ENCODE assay signal across 22 cellular contexts in genomic region chr4:4559596-4559995, GRCh38. TPM values are rescaled to one million over a fixed set of nuclear protein-coding genes. Genes with fewer than 3 reads are reported as not detected.
DNase-seq lines count a peak whose midpoint lies in the region; ATAC-seq, FAIRE-seq and TF ChIP-seq lines count a peak whose summit lies in the region.
"Had no signal": no experiment of that assay in that cellular context is flagged by ENCODE, and none has a peak within 500 bp of the region (broad histone marks: within the 10 kb centered on the region; RNA-seq: fewer than 3 reads in every experiment).

No MANE protein-coding gene starts in this region.

- 63% methylated on average over 6 of the region's 6 CpGs for WGBS in GM23248 (ENCODE audit: low coverage in 1 of 2, low lambda C conversion rate in 2 of 2, missing lambda C conversion rate in 2 of 2), 2 experiments

- H3K9me3 Mint-ChIP-seq in astrocyte (ENCODE audit: unreplicated experiment): peaks cover 4% of the 10 kb centered on the region
- H3K9me3 Mint-ChIP-seq: activated T-helper 2 cell treated with anti-CD3 and anti-CD28 coated beads, Interferon-gamma antibody, Interleukin-2, Interleukin-4, amounts not matched to agents 10 μg/mL and 5 μg/mL and 100 μg/mL, durations not matched to agents 14 hours and 24 hours and 36 hours; CD8-positive, alpha-beta T cell; nephron progenitor cell; T-cell had no signal

- no peaks in the 10 kb centered on the region for H3K36me3 ChIP-seq in GM23248 (ENCODE audit: low read depth)
- H3K36me3 ChIP-seq in astrocyte (ENCODE audit: insufficient read depth, low read length): no peaks in the 10 kb centered on the region
- H3K36me3 ChIP-seq: Peyer's patch, SJCRH30 had no signal

- H3K9me3 ChIP-seq in GM23248 (ENCODE audit: low read depth) (no peaks in the 10 kb centered on the region), astrocyte (ENCODE audit: insufficient read depth, low read depth, low read length) (no peaks in the 10 kb centered on the region)
- H3K9me3 ChIP-seq: Peyer's patch, SJCRH30 had no signal

- no peak overlapping the region for H3K4me3 Mint-ChIP-seq in astrocyte (ENCODE audit: unreplicated experiment)
- H3K4me3 Mint-ChIP-seq: CD8-positive, alpha-beta T cell; mesothelial cell of epicardium; nephron progenitor cell; T-cell had no signal

- H3K4me3 ChIP-seq in AG10803 (ENCODE audit: low read length): no peak overlapping the region
- no peak overlapping the region for H3K4me3 ChIP-seq in GM23248
- H3K4me3 ChIP-seq in astrocyte (ENCODE audit: insufficient read depth, low read depth, low read length): no peak overlapping the region
- H3K4me3 ChIP-seq: Peyer's patch, SJCRH30 had no signal

- H3K4me1 ChIP-seq in GM23248 (ENCODE audit: insufficient read depth) (peaks cover 48% of the 10 kb centered on the region), astrocyte (ENCODE audit: insufficient read depth, low read length) (peaks cover 33% of the 10 kb centered on the region)
- H3K4me1 ChIP-seq: Peyer's patch had no signal

- H3K27ac ChIP-seq in GM23248: no peak overlapping the region
- H3K27ac ChIP-seq in astrocyte (ENCODE audit: low read depth, low read length): no peak overlapping the region
- H3K27ac ChIP-seq: Peyer's patch, SJCRH30 had no signal

- H3K27ac Mint-ChIP-seq in astrocyte (ENCODE audit: unreplicated experiment): no peak overlapping the region
- H3K27ac Mint-ChIP-seq: activated T-helper 2 cell treated with anti-CD3 and anti-CD28 coated beads, Interferon-gamma antibody, Interleukin-2, Interleukin-4, amounts not matched to agents 10 μg/mL and 5 μg/mL and 100 μg/mL, durations not matched to agents 14 hours and 24 hours and 36 hours; CD8-positive, alpha-beta T cell; mesothelial cell of epicardium; T-cell had no signal

- peaks cover 5% of the 10 kb centered on the region for H3K27me3 Mint-ChIP-seq in astrocyte (ENCODE audit: low read depth, unreplicated experiment)
- H3K27me3 Mint-ChIP-seq: T-cell had no signal

- peaks cover 20% of the 10 kb centered on the region for H3F3A ChIP-seq in GM23248 (ENCODE audit: insufficient read depth)

- TF ChIP-seq POLR2A in GM18505 (IDR thresholded peaks at IDR 0.05; ENCODE audit: borderline replicate concordance, extremely low read depth, insufficient read depth, insufficient read length): no peak

- H3K4me2 ChIP-seq in GM23248 (ENCODE audit: unreplicated experiment): peak overlapping the region; percentile 24
- H3K4me2 ChIP-seq in astrocyte (ENCODE audit: low read length): peak overlapping the region; percentile 38

- ATAC-seq in Right ventricle myocardium superior (ENCODE audit: poor library complexity) (no peak), GM21447 (IDR thresholded peaks at IDR 0.05; ENCODE audit: unreplicated experiment) (no peak), GM18505 (IDR thresholded peaks at IDR 0.05; ENCODE audit: unreplicated experiment) (no peak)
- ATAC-seq: CD8-positive, alpha-beta T cell; sciatic nerve; T-cell had no signal

- TF ChIP-seq CTCF in AG10803 (conservative IDR thresholded peaks at IDR 0.05; ENCODE audit: low read length): no peak
- no peak for TF ChIP-seq CTCF in astrocyte (IDR thresholded peaks at IDR 0.05; ENCODE audit: insufficient read depth, low read depth, low read length)

- no peak overlapping the region for H3K9ac ChIP-seq in GM23248
- no peak overlapping the region for H3K9ac ChIP-seq in astrocyte (ENCODE audit: low read length)

- H4K20me1 ChIP-seq in GM23248 (ENCODE audit: insufficient read depth): no peaks in the 10 kb centered on the region
- H4K20me1 ChIP-seq in astrocyte (ENCODE audit: insufficient read depth, low read length): no peaks in the 10 kb centered on the region

- H3K4me1 Mint-ChIP-seq in astrocyte (ENCODE audit: low read depth, unreplicated experiment): peaks cover 45% of the 10 kb centered on the region
- H3K4me1 Mint-ChIP-seq: nephron progenitor cell, T-cell had no signal

- no peaks in the 10 kb centered on the region for H3K9me2 ChIP-seq in GM23248 (ENCODE audit: insufficient read depth)

- peak; percentile 12 for DNase-seq in AG10803 (ENCODE audit: low read depth)
- DNase-seq in GM23248: peak; percentile 37
- DNase-seq in astrocyte (ENCODE audit: low read depth): peak; percentile 72
- DNase-seq in myocyte (ENCODE audit: low read depth): peak; percentile 51
- DNase-seq in NCI-H526 treated with DMSO at 0.1 percent for 48 hours (lab: John Stamatoyannopoulos, UW): no peak
- no peak for DNase-seq in Right ventricle myocardium superior
- DNase-seq: activated CD4-positive, CD25-positive, alpha-beta regulatory T cell treated with anti-CD3 and anti-CD28 coated beads, Interleukin-2, amount 50 U/mL, for 72 hours; CD8-positive, alpha-beta T cell; head of caudate nucleus; NCI-H1105 treated with DMSO at 0.1 percent for 48 hours; NCI-H510A; nephron progenitor cell; NK-92 treated with Interleukin-12 subunit alpha and Interleukin-12 subunit beta, amount 100 ng/mL, for 24 hours; Peyer's patch; SJCRH30; T-cell had no signal

- peaks cover under 1% of the 10 kb centered on the region for H3K36me3 Mint-ChIP-seq in astrocyte (ENCODE audit: low read depth, unreplicated experiment)

- H3K79me2 ChIP-seq in GM23248 (ENCODE audit: insufficient read depth): no peaks in the 10 kb centered on the region
- H3K79me2 ChIP-seq in astrocyte (ENCODE audit: insufficient read depth, low read length): no peaks in the 10 kb centered on the region

- H3K27me3 ChIP-seq in GM23248 (replicated peaks; ENCODE audit: insufficient read depth) (no peaks in the 10 kb centered on the region), astrocyte (ENCODE audit: insufficient read depth, low read length) (no peaks in the 10 kb centered on the region)
- H3K27me3 ChIP-seq: Peyer's patch, SJCRH30 had no signal

- H2AFZ ChIP-seq in GM23248 (no peak overlapping the region), astrocyte (ENCODE audit: low read depth, low read length) (no peak overlapping the region)

- intact Hi-C loops in Right ventricle myocardium superior (cut with DNase I): no loop called here

- in situ Hi-C loops in GM23248 (cut with MboI): no loop called here

- peak; percentile 81 for FAIRE-seq in astrocyte (lab: Jason Lieb, UNC)
- FAIRE-seq: GM12891 had no signal

RNA-seq across cellular contexts. Expression of gene STX18, which starts 17.7 kb away (rescaled TPM):
- total RNA-seq in GM23248 (2014; rRNA removed; shearing (Covaris generic)): 35.0 and 42.6 TPM in 2 replicates
- 39.2 and 40.5 TPM in 2 replicates for polyA plus RNA-seq in GM23248 (2016; fragmentation: Nextera tagmentation; extraction: Ambion mirVana)
- 24.0 and 30.6 TPM in 2 replicates for total RNA-seq in astrocyte
- total RNA-seq in myocyte: 24.3 and 29.4 TPM in 2 replicates
- 21.2 TPM for polyA plus RNA-seq in myocyte (2012)
- 16.0 TPM for total RNA-seq in Right ventricle myocardium superior

Comparison
In these comparisons a context has a peak if more than half of its experiments do, and no peak if none do; other contexts are left out.
1. DNase-seq: peak in AG10803 (single experiment), GM23248 (single experiment), astrocyte (single experiment) and myocyte (single experiment); none in NCI-H526 treated with DMSO at 0.1 percent for 48 hours (single experiment) and Right ventricle myocardium superior (single experiment).